20 cellular contexts compared by ENCODE assay signal in the genomic region with DNA sequence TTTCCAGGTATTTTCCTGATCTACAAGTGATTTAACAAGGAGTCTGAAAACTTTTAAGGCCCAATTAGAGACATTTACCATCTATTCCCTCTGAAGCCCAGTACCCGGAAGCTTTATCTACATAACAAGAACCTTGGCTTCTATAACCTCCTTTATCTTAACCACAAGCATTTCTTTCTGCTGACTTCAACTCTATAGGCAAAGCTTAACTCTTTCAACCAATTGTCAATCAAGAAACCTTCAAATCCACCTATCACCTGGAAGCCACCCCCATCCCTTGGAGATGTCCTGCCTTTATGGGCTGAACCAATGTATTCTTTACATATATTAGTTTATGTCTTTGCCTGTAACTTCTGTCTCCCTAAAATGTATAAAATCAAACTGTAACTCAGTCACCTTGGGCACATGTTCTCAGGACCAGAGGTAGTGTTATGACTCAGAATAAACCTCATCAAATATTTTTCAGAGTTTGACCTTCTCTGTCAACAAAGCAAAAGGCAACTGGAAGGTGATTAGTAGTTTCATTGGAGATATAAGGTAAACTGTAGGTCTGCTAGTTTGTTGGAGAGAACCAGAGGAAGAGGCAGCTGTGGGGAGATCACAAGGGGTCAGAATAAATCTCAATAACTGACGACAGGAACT. TPM values are rescaled to one million over a fixed set of nuclear protein-coding genes. Genes with fewer than 3 reads are reported as not detected.
A peak's percentile ranks its signal among the peaks of the same experiment; 100 is the strongest.
DNase-seq lines count a peak whose midpoint lies in the region; ATAC-seq and TF ChIP-seq lines count a peak whose summit lies in the region.
"Had no signal": no experiment of that assay in that cellular context is flagged by ENCODE, and none has a peak within 500 bp of the region (broad histone marks: within the 10 kb centered on the region; RNA-seq: fewer than 3 reads in every experiment).

No MANE protein-coding gene starts in this region.

- TF ChIP-seq CTCF in mesothelial cell of epicardium (IDR thresholded peaks at IDR 0.05; ENCODE audit: unreplicated experiment) (no peak), GM13977 (IDR thresholded peaks at IDR 0.05; ENCODE audit: extremely low read depth, insufficient read depth, missing control alignments) (no peak), GM20000 (IDR thresholded peaks at IDR 0.05; ENCODE audit: extremely low read depth, missing control alignments) (no peak)

- peaks cover 4% of the 10 kb centered on the region for H3K9me3 Mint-ChIP-seq in T-helper 1 cell treated with Interleukin-12 subunit alpha and Interleukin-12 subunit beta and Interleukin-4 antibody, amounts not matched to agents 30 μg/mL and 1 μg/mL, for 36 hours
- H3K9me3 Mint-ChIP-seq in mesothelial cell of epicardium = peaks cover 13% of the 10 kb centered on the region
- H3K9me3 Mint-ChIP-seq: activated naive CD4-positive, alpha-beta T cell treated with anti-CD3 and anti-CD28 coated beads, Interleukin-2, amount 50 U/mL, for 24 hours had no signal

- H3K27ac Mint-ChIP-seq in T-helper 1 cell treated with Interleukin-12 subunit alpha and Interleukin-12 subunit beta and Interleukin-4 antibody, amounts not matched to agents 30 μg/mL and 1 μg/mL, for 36 hours = peak overlapping the region; percentile 8
- H3K27ac Mint-ChIP-seq in T-helper 17 cell = peak overlapping the region; percentile 1
- peak overlapping the region; percentile 47 for H3K27ac Mint-ChIP-seq in mesothelial cell of epicardium
- H3K27ac Mint-ChIP-seq: activated naive CD4-positive, alpha-beta T cell treated with anti-CD3 and anti-CD28 coated beads, Interleukin-2, amount 50 U/mL, for 24 hours had no signal

- ATAC-seq in HG02885 (IDR thresholded peaks at IDR 0.05; ENCODE audit: poor library complexity, unreplicated experiment) (peak; percentile 50), T-helper 17 cell (peak; percentile 54), HG02763 (IDR thresholded peaks at IDR 0.05; ENCODE audit: unreplicated experiment) (no peak)
- ATAC-seq: body of pancreas had no signal

- peaks cover 18% of the 10 kb centered on the region for H3K4me1 Mint-ChIP-seq in T-helper 1 cell treated with Interleukin-12 subunit alpha and Interleukin-12 subunit beta and Interleukin-4 antibody, amounts not matched to agents 30 μg/mL and 1 μg/mL, for 36 hours (ENCODE audit: low read depth)
- H3K4me1 Mint-ChIP-seq in T-helper 17 cell (peaks cover 16% of the 10 kb centered on the region), mesothelial cell of epicardium (peaks cover 11% of the 10 kb centered on the region)

- H3K36me3 Mint-ChIP-seq in T-helper 1 cell treated with Interleukin-12 subunit alpha and Interleukin-12 subunit beta and Interleukin-4 antibody, amounts not matched to agents 30 μg/mL and 1 μg/mL, for 36 hours (ENCODE audit: low read depth) = peaks cover 4% of the 10 kb centered on the region
- H3K36me3 Mint-ChIP-seq in T-helper 17 cell (ENCODE audit: low read depth) (peaks cover 2% of the 10 kb centered on the region), mesothelial cell of epicardium (no peaks in the 10 kb centered on the region)

- no peaks in the 10 kb centered on the region for H3K9me3 ChIP-seq in T-helper 17 cell (ENCODE audit: control insufficient read depth, low read length, poor library complexity, severe bottlenecking)
- H3K9me3 ChIP-seq: body of pancreas, neutrophil, upper lobe of left lung had no signal

- H3K27me3 Mint-ChIP-seq in T-helper 1 cell treated with Interleukin-12 subunit alpha and Interleukin-12 subunit beta and Interleukin-4 antibody, amounts not matched to agents 30 μg/mL and 1 μg/mL, for 36 hours (ENCODE audit: low read depth) = peaks cover 19% of the 10 kb centered on the region
- H3K27me3 Mint-ChIP-seq in T-helper 17 cell (peaks cover 36% of the 10 kb centered on the region), mesothelial cell of epicardium (ENCODE audit: low read depth) (peaks cover 8% of the 10 kb centered on the region)

- DNase-seq in T-helper 1 cell (no peak), T-helper 17 cell (no peak), mesothelial cell of epicardium (ENCODE audit: low spot score in 2 of 2, unreplicated experiment in 2 of 2) (no peak), GM13977 (ENCODE audit: low spot score) (no peak), GM20000 (ENCODE audit: low spot score) (no peak)
- DNase-seq: activated CD4-positive, alpha-beta T cell treated with anti-CD3 and anti-CD28 coated beads for 1 hour; body of pancreas; GDM1; NCI-H1436; NCI-H2171 treated with DMSO at 0.1 percent for 48 hours; NK-92 treated with Interleukin-12 subunit alpha and Interleukin-12 subunit beta, amount 100 ng/mL, for 24 hours; SIG-M5; stimulated activated CD4-positive, alpha-beta T cell treated with anti-CD3 and anti-CD28 coated beads, Interleukin-15, amount 100 ng/mL, for 24 hours; stimulated activated naive CD4-positive, alpha-beta T cell treated with Interleukin-2 at 50 U/mL for 16 hours; upper lobe of left lung had no signal

- in situ Hi-C loops in GM13977 (cut with MboI; ENCODE audit: low pct_unique_long_range_greater_than_20kb, low sequenced_read_pairs, unreplicated experiment) = no loop called here

- H3K4me3 Mint-ChIP-seq in T-helper 1 cell treated with Interleukin-12 subunit alpha and Interleukin-12 subunit beta and Interleukin-4 antibody, amounts not matched to agents 30 μg/mL and 1 μg/mL, for 36 hours = peak overlapping the region; percentile 45
- H3K4me3 Mint-ChIP-seq in T-helper 17 cell (no peak overlapping the region), mesothelial cell of epicardium (no peak overlapping the region)
- H3K4me3 Mint-ChIP-seq: activated naive CD4-positive, alpha-beta T cell treated with anti-CD3 and anti-CD28 coated beads, Interleukin-2, amount 50 U/mL, for 24 hours had no signal

RNA-seq across cellular contexts. Expression of a gene that starts 13.0 kb away (rescaled TPM):
- total RNA-seq in T-helper 17 cell = 10 to 100 TPM; 13.5 to 13.8 TPM
- total RNA-seq in mesothelial cell of epicardium = 29.2 to 30.8 TPM (median 30.0 TPM) in 3 replicates

RNA-seq across cellular contexts. Expression of a gene that starts 21.0 kb away (rescaled TPM):
- 10 to 100 TPM; 24.4 to 26.5 TPM for total RNA-seq in T-helper 17 cell
- 20.3 to 21.2 TPM (median 20.8 TPM) in 3 replicates for total RNA-seq in mesothelial cell of epicardium

RNA-seq across cellular contexts. Expression of a gene that starts 33.9 kb away (rescaled TPM):
- total RNA-seq in T-helper 17 cell (10 to 100 TPM; 10.5 to 10.8 TPM), mesothelial cell of epicardium (5.6 to 6.8 TPM (median 5.9 TPM) in 3 replicates)
